13 cellular contexts compared by ENCODE assay signal in genomic region chr7:50665403-50666123, GRCh38.
DNase-seq lines count a peak whose midpoint lies in the region; ATAC-seq, FAIRE-seq and TF ChIP-seq lines count a peak whose summit lies in the region.
"Had no signal": no experiment of that assay in that cellular context is flagged by ENCODE, and none has a peak within 500 bp of the region (broad histone marks: within the 10 kb centered on the region; RNA-seq: fewer than 3 reads in every experiment).

No MANE protein-coding gene starts in this region.

- in situ Hi-C loops in GM13976 (cut with MboI; ENCODE audit: low sequenced_read_pairs, unreplicated experiment) = loop anchor here (25.0 kb wide), 2 partner anchors 203 to 553 kb away; partner anchors contain the start of gene FIGNL1

- no peak for DNase-seq in activated CD8-positive, alpha-beta memory T cell treated with anti-CD3 and anti-CD28 coated beads, Interleukin-2, amount 10 ng/mL, durations not matched to agents 7 days and 5 days
- no peak for DNase-seq in activated CD8-positive, alpha-beta memory T cell treated with anti-CD3 and anti-CD28 coated beads for 24 hours
- DNase-seq in MG63 = peak; percentile 37
- no peak for DNase-seq in endothelial cell of umbilical vein (ENCODE audit: low read depth, low spot score)
- DNase-seq in stimulated activated effector memory CD8-positive, alpha-beta T cell treated with anti-CD3 and anti-CD28 coated beads, Interleukin-12 subunit alpha, Interleukin-12 subunit beta, amount 100 ng/mL, for 72 hours (ENCODE audit: low spot score in 2 of 2) = no peak
- no peak for DNase-seq in cortex of kidney (lab: John Stamatoyannopoulos, UW)
- DNase-seq in GM13976 (ENCODE audit: low spot score) = no peak
- DNase-seq: glutamatergic neuron, NCI-H2227 treated with DMSO at 0.1 percent for 48 hours, spleen had no signal

- H3K9me3 ChIP-seq in MG63 (no peaks in the 10 kb centered on the region), endothelial cell of umbilical vein (replicated peaks; ENCODE audit: control insufficient read depth, insufficient read depth, low read length) (no peaks in the 10 kb centered on the region)
- H3K9me3 ChIP-seq: spleen had no signal

- peaks cover 6% of the 10 kb centered on the region for H3K36me3 Mint-ChIP-seq in activated CD8-positive, alpha-beta memory T cell treated with anti-CD3 and anti-CD28 coated beads, Interleukin-2, amount 10 ng/mL, durations not matched to agents 7 days and 5 days
- peaks cover 11% of the 10 kb centered on the region for H3K36me3 Mint-ChIP-seq in stimulated activated effector memory CD8-positive, alpha-beta T cell treated with anti-CD3 and anti-CD28 coated beads, Interleukin-12 subunit alpha, Interleukin-12 subunit beta, amount 100 ng/mL, for 72 hours

- H3K4me1 Mint-ChIP-seq in activated CD8-positive, alpha-beta memory T cell treated with anti-CD3 and anti-CD28 coated beads, Interleukin-2, amount 10 ng/mL, durations not matched to agents 7 days and 5 days = peaks cover 65% of the 10 kb centered on the region
- H3K4me1 Mint-ChIP-seq in stimulated activated effector memory CD8-positive, alpha-beta T cell treated with anti-CD3 and anti-CD28 coated beads, Interleukin-12 subunit alpha, Interleukin-12 subunit beta, amount 100 ng/mL, for 72 hours = peaks cover 58% of the 10 kb centered on the region

- no peak for TF ChIP-seq POLR2A in endothelial cell of umbilical vein (IDR thresholded peaks at IDR 0.05; ENCODE audit: low read depth, low read length)

- no peaks in the 10 kb centered on the region for H3K27me3 Mint-ChIP-seq in activated CD8-positive, alpha-beta memory T cell treated with anti-CD3 and anti-CD28 coated beads, Interleukin-2, amount 10 ng/mL, durations not matched to agents 7 days and 5 days

- H3K9ac ChIP-seq in endothelial cell of umbilical vein (replicated peaks; ENCODE audit: extremely low read depth, insufficient read depth, low read length) = peak overlapping the region; percentile 20

- CTCF ChIA-PET in activated CD8-positive, alpha-beta memory T cell treated with anti-CD3 and anti-CD28 coated beads, Interleukin-2, amount 10 ng/mL, durations not matched to agents 7 days and 5 days (lab: Charles Lee) = interaction anchor here (1.1 to 1.6 kb wide), 4 partner anchors 15 to 198 kb away, joined by 3 to 5 read pairs (median 4); no protein-coding TSS in a partner anchor
- CTCF ChIA-PET in endothelial cell of umbilical vein (lab: Charles Lee) = interaction anchor here (1.1 to 1.3 kb wide), 2 partner anchors 197 to 475 kb away, joined by 3 to 6 read pairs; no protein-coding TSS in a partner anchor

- H3K9me3 Mint-ChIP-seq in activated CD8-positive, alpha-beta memory T cell treated with anti-CD3 and anti-CD28 coated beads, Interleukin-2, amount 10 ng/mL, durations not matched to agents 7 days and 5 days (ENCODE audit: low read depth) = peaks cover 3% of the 10 kb centered on the region
- no peaks in the 10 kb centered on the region for H3K9me3 Mint-ChIP-seq in stimulated activated effector memory CD8-positive, alpha-beta T cell treated with anti-CD3 and anti-CD28 coated beads, Interleukin-12 subunit alpha, Interleukin-12 subunit beta, amount 100 ng/mL, for 72 hours
- H3K9me3 Mint-ChIP-seq: mesothelial cell of epicardium had no signal

- no peak for ATAC-seq in activated CD8-positive, alpha-beta memory T cell treated with anti-CD3 and anti-CD28 coated beads, Interleukin-2, amount 10 ng/mL, durations not matched to agents 7 days and 5 days
- ATAC-seq in stimulated activated effector memory CD8-positive, alpha-beta T cell treated with anti-CD3 and anti-CD28 coated beads, Interleukin-12 subunit alpha, Interleukin-12 subunit beta, amount 100 ng/mL, for 72 hours = no peak
- no peak for ATAC-seq in HG03196 (IDR thresholded peaks at IDR 0.05; ENCODE audit: unreplicated experiment)

- FAIRE-seq in endothelial cell of umbilical vein (lab: Jason Lieb, UNC) = peak; percentile 8

- intact Hi-C loops in endothelial cell of umbilical vein (cut with micrococcal nuclease) = loop anchor here (2.0 to 5.0 kb wide), 2 partner anchors 19 to 127 kb away; no protein-coding TSS in a partner anchor

- H3K9me1 ChIP-seq in endothelial cell of umbilical vein (replicated peaks; ENCODE audit: control insufficient read depth, extremely low read depth, insufficient read depth, low read length) = no peaks in the 10 kb centered on the region

- H3K4me3 ChIP-seq in MG63 = no peak overlapping the region
- no peak overlapping the region for H3K4me3 ChIP-seq in endothelial cell of umbilical vein (replicated peaks in 1 of 3; ENCODE audit: insufficient read depth in 1 of 3, low read depth in 1 of 3, low read length in 3 of 3)
- H3K4me3 ChIP-seq: SK-N-MC, spleen had no signal

- POLR2A ChIA-PET in endothelial cell of umbilical vein (lab: Charles Lee) = no interaction called here

- H3K79me2 ChIP-seq in endothelial cell of umbilical vein (ENCODE audit: control insufficient read depth, insufficient read depth, low read length) = peaks cover 75% of the 10 kb centered on the region

- no peak for TF ChIP-seq CTCF in endothelial cell of umbilical vein (IDR thresholded peaks at IDR 0.05; ENCODE audit: extremely low read depth in 1 of 2, insufficient read depth in 1 of 2, low read depth in 1 of 2, low read length in 2 of 2)
- TF ChIP-seq CTCF in GM13976 (IDR thresholded peaks at IDR 0.05; ENCODE audit: borderline replicate concordance, control extremely low read depth, extremely low read depth, insufficient read depth, missing control alignments) = no peak

- no peak overlapping the region for H3K4me3 Mint-ChIP-seq in activated CD8-positive, alpha-beta memory T cell treated with anti-CD3 and anti-CD28 coated beads, Interleukin-2, amount 10 ng/mL, durations not matched to agents 7 days and 5 days
- H3K4me3 Mint-ChIP-seq in stimulated activated effector memory CD8-positive, alpha-beta T cell treated with anti-CD3 and anti-CD28 coated beads, Interleukin-12 subunit alpha, Interleukin-12 subunit beta, amount 100 ng/mL, for 72 hours = peak overlapping the region; percentile 81
- H3K4me3 Mint-ChIP-seq: mesothelial cell of epicardium had no signal

- H3K4me1 ChIP-seq in endothelial cell of umbilical vein (ENCODE audit: control insufficient read depth, extremely low read depth, insufficient read depth, low read length) = peaks cover 49% of the 10 kb centered on the region

- peak overlapping the region; percentile 64 for H3K27ac ChIP-seq in endothelial cell of umbilical vein (ENCODE audit: insufficient read depth, low read depth, low read length)
- H3K27ac ChIP-seq: SK-N-MC had no signal

- dilution Hi-C loops in endothelial cell of umbilical vein (cut with MboI; ENCODE audit: extremely low pct_ligation_motif_present, low sequenced_read_pairs) = no loop called here

- H2AFZ ChIP-seq in endothelial cell of umbilical vein (ENCODE audit: low read depth, low read length) = no peak overlapping the region

- H3K27me3 ChIP-seq in MG63 (no peaks in the 10 kb centered on the region), endothelial cell of umbilical vein (ENCODE audit: control insufficient read depth in 2 of 2, insufficient read depth in 2 of 2, low read length in 2 of 2) (no peaks in the 10 kb centered on the region)
- H3K27me3 ChIP-seq: spleen had no signal

- H3K36me3 ChIP-seq in MG63 (peaks cover 16% of the 10 kb centered on the region), endothelial cell of umbilical vein (ENCODE audit: control insufficient read depth in 2 of 2, extremely low read depth in 1 of 2, insufficient read depth in 2 of 2, low read length in 2 of 2) (peaks cover 12 to 31% of the 10 kb centered on the region in 2 experiments)

- no TSS peak for BruUV-seq in endothelial cell of umbilical vein (replicated peaks; lab: Mats Ljungman, UMichigan)

- H3K27ac Mint-ChIP-seq in activated CD8-positive, alpha-beta memory T cell treated with anti-CD3 and anti-CD28 coated beads, Interleukin-2, amount 10 ng/mL, durations not matched to agents 7 days and 5 days = peak overlapping the region; percentile 99
- H3K27ac Mint-ChIP-seq in stimulated activated effector memory CD8-positive, alpha-beta T cell treated with anti-CD3 and anti-CD28 coated beads, Interleukin-12 subunit alpha, Interleukin-12 subunit beta, amount 100 ng/mL, for 72 hours = peak overlapping the region; percentile 54
- H3K27ac Mint-ChIP-seq: mesothelial cell of epicardium had no signal

- no peaks in the 10 kb centered on the region for H4K20me1 ChIP-seq in endothelial cell of umbilical vein (replicated peaks; ENCODE audit: control insufficient read depth, extremely low read depth, insufficient read depth, low read length)

- peak overlapping the region; percentile 57 for H3K4me2 ChIP-seq in endothelial cell of umbilical vein (ENCODE audit: insufficient read depth, low read length)

TF ChIP-seq in endothelial cell of umbilical vein, 7 proteins besides CTCF, POLR2A, EP300 and RAD21:
- TF ChIP-seq JUN (IDR thresholded peaks at IDR 0.05; ENCODE audit: borderline replicate concordance, insufficient read depth, insufficient read length, low read depth) (no peak), POLR2AphosphoS5 (IDR thresholded peaks at IDR 0.05; ENCODE audit: insufficient read depth, low read depth, low read length) (no peak), GATA2 (IDR thresholded peaks at IDR 0.05; ENCODE audit: insufficient read depth, insufficient read length, low read depth, low read length) (no peak), MYC (IDR thresholded peaks at IDR 0.05; ENCODE audit: low read depth, low read length) (no peak), EZH2 (IDR thresholded peaks at IDR 0.05; ENCODE audit: borderline replicate concordance, low read depth, low read length, severe bottlenecking) (no peak), FOS (IDR thresholded peaks at IDR 0.05; ENCODE audit: borderline replicate concordance, insufficient read depth, low read length) (no peak)
- TF ChIP-seq, protein P1, sequence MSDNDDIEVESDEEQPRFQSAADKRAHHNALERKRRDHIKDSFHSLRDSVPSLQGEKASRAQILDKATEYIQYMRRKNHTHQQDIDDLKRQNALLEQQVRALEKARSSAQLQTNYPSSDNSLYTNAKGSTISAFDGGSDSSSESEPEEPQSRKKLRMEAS (IDR thresholded peaks at IDR 0.05; ENCODE audit: insufficient read depth, insufficient read length) = no peak
